ENCODE assay signal across 25 cellular contexts in genomic region chr5:148484651-148485050, GRCh38.
"Had no signal": no experiment of that assay in that cellular context is flagged by ENCODE, and none has a peak within 500 bp of the region (broad histone marks: within the 10 kb centered on the region; RNA-seq: fewer than 3 reads in every experiment).

No MANE protein-coding gene starts in this region.

- H3K36me3 Mint-ChIP-seq: immature natural killer cell; naive thymus-derived CD8-positive, alpha-beta T cell had no signal

- DNase-seq: dorsolateral prefrontal cortex; effector CD4-positive, alpha-beta T cell; hypothalamus; immature natural killer cell; islet precursor cell; kidney glomerular epithelial cell; left colon; left ventricle myocardium inferior; lower lobe of right lung; naive thymus-derived CD8-positive, alpha-beta T cell; nephron progenitor cell; nucleus accumbens; stimulated activated CD4-positive, alpha-beta T cell treated with anti-CD3 and anti-CD28 coated beads, Interleukin-12 subunit alpha, Interleukin-12 subunit beta, amount 100 ng/mL, for 4 hours; stimulated activated CD4-positive, alpha-beta T cell treated with anti-CD3 and anti-CD28 coated beads, Interleukin-1b, Interleukin-23, amount 100 ng/mL, for 48 hours; stimulated activated CD4-positive, alpha-beta T cell treated with anti-CD3 and anti-CD28 coated beads, Interleukin-4, amount 100 ng/mL, for 1 hour; stimulated activated CD8-positive, alpha-beta memory T cell treated with anti-CD3 and anti-CD28 coated beads, Interleukin-4, amount 100 ng/mL, for 48 hours; stimulated activated naive CD4-positive, alpha-beta T cell; stimulated activated naive CD8-positive, alpha-beta T cell treated with anti-CD3 and anti-CD28 coated beads, Interleukin-15, amount 100 ng/mL, for 72 hours; transverse colon had no signal

- H3K27ac Mint-ChIP-seq: immature natural killer cell; naive thymus-derived CD8-positive, alpha-beta T cell; nephron progenitor cell; stimulated activated naive CD8-positive, alpha-beta T cell treated with anti-CD3 and anti-CD28 coated beads, Interleukin-15, amount 100 ng/mL, for 72 hours had no signal

- H3K36me3 ChIP-seq: left ventricle myocardium inferior, lower lobe of right lung, prostate gland, right atrium auricular region, suprapubic skin, transverse colon, vagina had no signal

- H3K4me2 ChIP-seq: smooth muscle cell had no signal

- H3K27me3 ChIP-seq: dorsolateral prefrontal cortex, right atrium auricular region, transverse colon, vagina had no signal

- H3K9me3 ChIP-seq: left ventricle myocardium inferior, lower lobe of right lung, prostate gland, right atrium auricular region, suprapubic skin, transverse colon, vagina had no signal

- H3K4me3 ChIP-seq: dorsolateral prefrontal cortex, left ventricle myocardium inferior, lower lobe of right lung, prostate gland, right atrium auricular region, smooth muscle cell, suprapubic skin, transverse colon, vagina had no signal

- H3K4me1 ChIP-seq: prostate gland, suprapubic skin, transverse colon, vagina had no signal

- H3K9me3 Mint-ChIP-seq: immature natural killer cell; naive thymus-derived CD8-positive, alpha-beta T cell; nephron progenitor cell; stimulated activated naive CD8-positive, alpha-beta T cell treated with anti-CD3 and anti-CD28 coated beads, Interleukin-15, amount 100 ng/mL, for 72 hours had no signal

- H3K27ac ChIP-seq: dorsolateral prefrontal cortex, epithelial cell of prostate, left ventricle myocardium inferior, lower lobe of right lung, prostate gland, right atrium auricular region, suprapubic skin, transverse colon, vagina had no signal

- H3K4me3 Mint-ChIP-seq: immature natural killer cell; naive thymus-derived CD8-positive, alpha-beta T cell; nephron progenitor cell; stimulated activated naive CD8-positive, alpha-beta T cell treated with anti-CD3 and anti-CD28 coated beads, Interleukin-15, amount 100 ng/mL, for 72 hours had no signal
